Comparison of ENCODE assay signal across 1 cellular context in the genomic region with DNA sequence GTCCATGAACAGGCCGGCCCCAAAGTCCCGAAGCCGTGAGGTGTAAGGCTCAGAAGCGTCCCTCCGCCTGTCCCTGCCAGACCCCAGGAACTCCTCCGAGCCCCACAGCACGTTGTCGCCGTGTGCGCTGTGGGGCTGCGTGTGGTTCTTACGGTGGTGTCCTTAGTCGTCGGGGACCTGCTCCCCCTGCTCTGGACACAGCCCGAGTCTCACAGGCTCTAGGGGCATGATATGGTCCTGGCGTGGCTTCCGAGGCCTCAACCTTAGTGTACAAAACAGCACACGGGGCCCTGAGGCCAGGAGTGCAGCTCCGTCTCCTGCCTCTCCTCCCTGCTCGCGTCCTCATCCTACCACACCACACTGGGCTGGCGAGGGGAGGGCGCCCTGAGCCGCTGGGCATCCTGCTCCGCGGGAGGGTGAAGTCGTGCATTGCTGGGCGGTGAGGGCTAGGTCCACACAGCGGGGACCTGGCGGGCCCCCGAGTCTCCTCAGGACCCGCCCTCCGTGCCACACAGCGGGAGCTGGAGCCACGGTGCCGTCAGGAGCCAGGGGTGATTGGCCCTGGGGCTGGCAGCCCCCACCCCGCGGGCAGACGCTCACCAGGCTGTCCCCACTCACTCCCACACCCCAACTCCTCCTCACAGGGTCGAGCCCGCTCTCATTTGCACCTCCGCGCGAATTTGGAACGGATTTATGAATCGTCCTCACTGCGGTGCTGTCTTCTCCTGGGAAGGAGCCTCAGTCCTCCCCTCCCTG.
TF ChIP-seq lines count a peak whose summit lies in the region.

No MANE protein-coding gene starts in this region.

TF ChIP-seq in HepG2, 621 proteins besides CTCF, POLR2A, EP300 and RAD21 (continued from another document and continues in another):
- TF ChIP-seq ZFY (CRISPR knock-in tag; IDR thresholded peaks at IDR 0.05), result peak; percentile 8; the same call in 1 of the 2 replicates
- 0 out of 2 replicates have a peak, but pooled peaks have one; percentile 4 for TF ChIP-seq MIXL1 (CRISPR knock-in tag; IDR thresholded peaks at IDR 0.05)
- 0 out of 2 replicates have a peak, but pooled peaks have one; percentile 18 for TF ChIP-seq ESRRA (CRISPR knock-in tag; IDR thresholded peaks at IDR 0.05; ENCODE audit: low read depth)
- TF ChIP-seq, protein P1, sequence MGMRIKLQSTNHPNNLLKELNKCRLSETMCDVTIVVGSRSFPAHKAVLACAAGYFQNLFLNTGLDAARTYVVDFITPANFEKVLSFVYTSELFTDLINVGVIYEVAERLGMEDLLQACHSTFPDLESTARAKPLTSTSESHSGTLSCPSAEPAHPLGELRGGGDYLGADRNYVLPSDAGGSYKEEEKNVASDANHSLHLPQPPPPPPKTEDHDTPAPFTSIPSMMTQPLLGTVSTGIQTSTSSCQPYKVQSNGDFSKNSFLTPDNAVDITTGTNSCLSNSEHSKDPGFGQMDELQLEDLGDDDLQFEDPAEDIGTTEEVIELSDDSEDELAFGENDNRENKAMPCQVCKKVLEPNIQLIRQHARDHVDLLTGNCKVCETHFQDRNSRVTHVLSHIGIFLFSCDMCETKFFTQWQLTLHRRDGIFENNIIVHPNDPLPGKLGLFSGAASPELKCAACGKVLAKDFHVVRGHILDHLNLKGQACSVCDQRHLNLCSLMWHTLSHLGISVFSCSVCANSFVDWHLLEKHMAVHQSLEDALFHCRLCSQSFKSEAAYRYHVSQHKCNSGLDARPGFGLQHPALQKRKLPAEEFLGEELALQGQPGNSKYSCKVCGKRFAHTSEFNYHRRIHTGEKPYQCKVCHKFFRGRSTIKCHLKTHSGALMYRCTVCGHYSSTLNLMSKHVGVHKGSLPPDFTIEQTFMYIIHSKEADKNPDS (CRISPR knock-in tag; IDR thresholded peaks at IDR 0.05), result peak; percentile 21; the same call in 1 of the 2 replicates
- 0 out of 2 replicates have a peak, but pooled peaks have one; percentile 21 for TF ChIP-seq ZNF335 (CRISPR knock-in tag; IDR thresholded peaks at IDR 0.05)
- TF ChIP-seq TEAD3 (CRISPR knock-in tag; optimal IDR thresholded peaks at IDR 0.05; ENCODE audit: borderline replicate concordance), result peak; percentile 21
- no peak for TF ChIP-seq U2AF2 (IDR thresholded peaks at IDR 0.05; ENCODE audit: low read depth, low read length)
- peak; percentile 91; the same call in 1 of the 2 replicates for TF ChIP-seq ZNF274 (CRISPR knock-in tag; IDR thresholded peaks at IDR 0.05)
- TF ChIP-seq ZNF788 (CRISPR knock-in tag; IDR thresholded peaks at IDR 0.05; ENCODE audit: borderline replicate concordance), result peak; percentile 54; the same call in 1 of the 2 replicates
- peak; percentile 57; the same call in 1 of the 2 replicates for TF ChIP-seq ZNF749 (CRISPR knock-in tag; IDR thresholded peaks at IDR 0.05; ENCODE audit: borderline replicate concordance)
- TF ChIP-seq, protein P2, sequence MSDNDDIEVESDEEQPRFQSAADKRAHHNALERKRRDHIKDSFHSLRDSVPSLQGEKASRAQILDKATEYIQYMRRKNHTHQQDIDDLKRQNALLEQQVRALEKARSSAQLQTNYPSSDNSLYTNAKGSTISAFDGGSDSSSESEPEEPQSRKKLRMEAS (IDR thresholded peaks at IDR 0.05), result peak; percentile 36; the same call in 1 of the 2 replicates
- TF ChIP-seq, protein P3, sequence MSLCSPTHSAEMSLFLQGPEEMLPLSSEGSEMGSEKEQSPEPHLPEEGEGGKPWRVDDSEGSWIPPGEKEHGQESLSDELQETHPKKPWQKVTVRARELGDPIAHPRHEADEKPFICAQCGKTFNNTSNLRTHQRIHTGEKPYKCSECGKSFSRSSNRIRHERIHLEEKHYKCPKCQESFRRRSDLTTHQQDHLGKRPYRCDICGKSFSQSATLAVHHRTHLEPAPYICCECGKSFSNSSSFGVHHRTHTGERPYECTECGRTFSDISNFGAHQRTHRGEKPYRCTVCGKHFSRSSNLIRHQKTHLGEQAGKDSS (CRISPR knock-in tag; IDR thresholded peaks at IDR 0.05; ENCODE audit: borderline replicate concordance, low read depth), result peak; percentile 25; the same call in 1 of the 2 replicates
- TF ChIP-seq ZNF598 (CRISPR knock-in tag; IDR thresholded peaks at IDR 0.05; ENCODE audit: borderline replicate concordance), result peak; percentile 67; the same call in 1 of the 2 replicates
- TF ChIP-seq, protein P4, sequence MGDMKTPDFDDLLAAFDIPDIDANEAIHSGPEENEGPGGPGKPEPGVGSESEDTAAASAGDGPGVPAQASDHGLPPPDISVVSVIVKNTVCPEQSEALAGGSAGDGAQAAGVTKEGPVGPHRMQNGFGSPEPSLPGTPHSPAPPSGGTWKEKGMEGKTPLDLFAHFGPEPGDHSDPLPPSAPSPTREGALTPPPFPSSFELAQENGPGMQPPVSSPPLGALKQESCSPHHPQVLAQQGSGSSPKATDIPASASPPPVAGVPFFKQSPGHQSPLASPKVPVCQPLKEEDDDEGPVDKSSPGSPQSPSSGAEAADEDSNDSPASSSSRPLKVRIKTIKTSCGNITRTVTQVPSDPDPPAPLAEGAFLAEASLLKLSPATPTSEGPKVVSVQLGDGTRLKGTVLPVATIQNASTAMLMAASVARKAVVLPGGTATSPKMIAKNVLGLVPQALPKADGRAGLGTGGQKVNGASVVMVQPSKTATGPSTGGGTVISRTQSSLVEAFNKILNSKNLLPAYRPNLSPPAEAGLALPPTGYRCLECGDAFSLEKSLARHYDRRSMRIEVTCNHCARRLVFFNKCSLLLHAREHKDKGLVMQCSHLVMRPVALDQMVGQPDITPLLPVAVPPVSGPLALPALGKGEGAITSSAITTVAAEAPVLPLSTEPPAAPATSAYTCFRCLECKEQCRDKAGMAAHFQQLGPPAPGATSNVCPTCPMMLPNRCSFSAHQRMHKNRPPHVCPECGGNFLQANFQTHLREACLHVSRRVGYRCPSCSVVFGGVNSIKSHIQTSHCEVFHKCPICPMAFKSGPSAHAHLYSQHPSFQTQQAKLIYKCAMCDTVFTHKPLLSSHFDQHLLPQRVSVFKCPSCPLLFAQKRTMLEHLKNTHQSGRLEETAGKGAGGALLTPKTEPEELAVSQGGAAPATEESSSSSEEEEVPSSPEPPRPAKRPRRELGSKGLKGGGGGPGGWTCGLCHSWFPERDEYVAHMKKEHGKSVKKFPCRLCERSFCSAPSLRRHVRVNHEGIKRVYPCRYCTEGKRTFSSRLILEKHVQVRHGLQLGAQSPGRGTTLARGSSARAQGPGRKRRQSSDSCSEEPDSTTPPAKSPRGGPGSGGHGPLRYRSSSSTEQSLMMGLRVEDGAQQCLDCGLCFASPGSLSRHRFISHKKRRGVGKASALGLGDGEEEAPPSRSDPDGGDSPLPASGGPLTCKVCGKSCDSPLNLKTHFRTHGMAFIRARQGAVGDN (CRISPR knock-in tag; IDR thresholded peaks at IDR 0.05), result peak; percentile 49
- TF ChIP-seq MTA1 (CRISPR knock-in tag; IDR thresholded peaks at IDR 0.05; ENCODE audit: borderline replicate concordance), result peak; percentile 82; the same call in 1 of the 2 replicates
- TF ChIP-seq RXRA (CRISPR knock-in tag; IDR thresholded peaks at IDR 0.05), result peak; percentile 34; the same call in 1 of the 2 replicates
- TF ChIP-seq FOXA3 (CRISPR knock-in tag; IDR thresholded peaks at IDR 0.05), result peak; percentile 15; the same call in 1 of the 2 replicates
- TF ChIP-seq, protein P5, sequence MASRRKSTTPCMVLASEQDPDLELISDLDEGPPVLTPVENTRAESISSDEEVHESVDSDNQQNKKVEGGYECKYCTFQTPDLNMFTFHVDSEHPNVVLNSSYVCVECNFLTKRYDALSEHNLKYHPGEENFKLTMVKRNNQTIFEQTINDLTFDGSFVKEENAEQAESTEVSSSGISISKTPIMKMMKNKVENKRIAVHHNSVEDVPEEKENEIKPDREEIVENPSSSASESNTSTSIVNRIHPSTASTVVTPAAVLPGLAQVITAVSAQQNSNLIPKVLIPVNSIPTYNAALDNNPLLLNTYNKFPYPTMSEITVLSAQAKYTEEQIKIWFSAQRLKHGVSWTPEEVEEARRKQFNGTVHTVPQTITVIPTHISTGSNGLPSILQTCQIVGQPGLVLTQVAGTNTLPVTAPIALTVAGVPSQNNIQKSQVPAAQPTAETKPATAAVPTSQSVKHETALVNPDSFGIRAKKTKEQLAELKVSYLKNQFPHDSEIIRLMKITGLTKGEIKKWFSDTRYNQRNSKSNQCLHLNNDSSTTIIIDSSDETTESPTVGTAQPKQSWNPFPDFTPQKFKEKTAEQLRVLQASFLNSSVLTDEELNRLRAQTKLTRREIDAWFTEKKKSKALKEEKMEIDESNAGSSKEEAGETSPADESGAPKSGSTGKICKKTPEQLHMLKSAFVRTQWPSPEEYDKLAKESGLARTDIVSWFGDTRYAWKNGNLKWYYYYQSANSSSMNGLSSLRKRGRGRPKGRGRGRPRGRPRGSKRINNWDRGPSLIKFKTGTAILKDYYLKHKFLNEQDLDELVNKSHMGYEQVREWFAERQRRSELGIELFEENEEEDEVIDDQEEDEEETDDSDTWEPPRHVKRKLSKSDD (CRISPR knock-in tag; IDR thresholded peaks at IDR 0.05; ENCODE audit: low read depth), result peak; percentile 59; the same call in 1 of the 2 replicates
- no peak for TF ChIP-seq ZNF282 (IDR thresholded peaks at IDR 0.05; ENCODE audit: partially characterized antibody)
- peak; percentile 44 for TF ChIP-seq TAF1 (CRISPR knock-in tag; IDR thresholded peaks at IDR 0.05)
- no peak for TF ChIP-seq ZBTB20 (CRISPR knock-in tag; IDR thresholded peaks at IDR 0.05; ENCODE audit: borderline replicate concordance, low read depth)
- 0 out of 2 replicates have a peak, but pooled peaks have one; percentile 35 for TF ChIP-seq GTF3A (CRISPR knock-in tag; conservative IDR thresholded peaks at IDR 0.05)
- TF ChIP-seq MAFK (conservative IDR thresholded peaks at IDR 0.05 in 1 of 2, IDR thresholded peaks at IDR 0.05 in 1 of 2; ENCODE audit: low read length in 2 of 2), result no peak
- TF ChIP-seq ISX (CRISPR knock-in tag; conservative IDR thresholded peaks at IDR 0.05), result no peak
- TF ChIP-seq CENPT (CRISPR knock-in tag; IDR thresholded peaks at IDR 0.05; ENCODE audit: low read depth), result peak; percentile 27; the same call in 1 of the 2 replicates
- TF ChIP-seq, protein P6, sequence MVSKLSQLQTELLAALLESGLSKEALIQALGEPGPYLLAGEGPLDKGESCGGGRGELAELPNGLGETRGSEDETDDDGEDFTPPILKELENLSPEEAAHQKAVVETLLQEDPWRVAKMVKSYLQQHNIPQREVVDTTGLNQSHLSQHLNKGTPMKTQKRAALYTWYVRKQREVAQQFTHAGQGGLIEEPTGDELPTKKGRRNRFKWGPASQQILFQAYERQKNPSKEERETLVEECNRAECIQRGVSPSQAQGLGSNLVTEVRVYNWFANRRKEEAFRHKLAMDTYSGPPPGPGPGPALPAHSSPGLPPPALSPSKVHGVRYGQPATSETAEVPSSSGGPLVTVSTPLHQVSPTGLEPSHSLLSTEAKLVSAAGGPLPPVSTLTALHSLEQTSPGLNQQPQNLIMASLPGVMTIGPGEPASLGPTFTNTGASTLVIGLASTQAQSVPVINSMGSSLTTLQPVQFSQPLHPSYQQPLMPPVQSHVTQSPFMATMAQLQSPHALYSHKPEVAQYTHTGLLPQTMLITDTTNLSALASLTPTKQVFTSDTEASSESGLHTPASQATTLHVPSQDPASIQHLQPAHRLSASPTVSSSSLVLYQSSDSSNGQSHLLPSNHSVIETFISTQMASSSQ (IDR thresholded peaks at IDR 0.05; ENCODE audit: low read depth), result no peak
- TF ChIP-seq, protein P6 (CRISPR knock-in tag; IDR thresholded peaks at IDR 0.05; ENCODE audit: borderline replicate concordance), result 0 out of 2 replicates have a peak, but pooled peaks have one; percentile 42
- TF ChIP-seq, protein P7, sequence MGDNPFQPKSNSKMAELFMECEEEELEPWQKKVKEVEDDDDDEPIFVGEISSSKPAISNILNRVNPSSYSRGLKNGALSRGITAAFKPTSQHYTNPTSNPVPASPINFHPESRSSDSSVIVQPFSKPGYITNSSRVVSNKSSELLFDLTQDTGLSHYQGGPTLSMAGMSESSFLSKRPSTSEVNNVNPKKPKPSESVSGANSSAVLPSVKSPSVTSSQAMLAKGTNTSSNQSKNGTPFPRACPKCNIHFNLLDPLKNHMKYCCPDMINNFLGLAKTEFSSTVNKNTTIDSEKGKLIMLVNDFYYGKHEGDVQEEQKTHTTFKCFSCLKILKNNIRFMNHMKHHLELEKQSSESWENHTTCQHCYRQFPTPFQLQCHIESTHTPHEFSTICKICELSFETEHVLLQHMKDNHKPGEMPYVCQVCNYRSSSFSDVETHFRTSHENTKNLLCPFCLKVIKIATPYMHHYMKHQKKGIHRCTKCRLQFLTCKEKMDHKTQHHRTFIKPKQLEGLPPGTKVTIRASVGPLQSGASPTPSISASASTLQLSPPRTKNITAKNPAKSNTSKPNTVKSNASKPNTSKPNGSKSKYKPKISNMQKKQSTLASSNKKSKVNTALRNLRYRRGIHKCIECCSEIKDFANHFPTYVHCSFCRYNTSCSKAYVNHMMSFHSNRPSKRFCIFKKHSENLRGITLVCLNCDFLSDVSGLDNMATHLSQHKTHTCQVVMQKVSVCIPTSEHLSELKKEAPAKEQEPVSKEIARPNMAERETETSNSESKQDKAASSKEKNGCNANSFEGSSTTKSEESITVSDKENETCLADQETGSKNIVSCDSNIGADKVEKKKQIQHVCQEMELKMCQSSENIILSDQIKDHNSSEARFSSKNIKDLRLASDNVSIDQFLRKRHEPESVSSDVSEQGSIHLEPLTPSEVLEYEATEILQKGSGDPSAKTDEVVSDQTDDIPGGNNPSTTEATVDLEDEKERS (CRISPR knock-in tag; IDR thresholded peaks at IDR 0.05), result peak; percentile 2; the same call in 1 of the 2 replicates
- TF ChIP-seq ZNF138 (CRISPR knock-in tag; IDR thresholded peaks at IDR 0.05; ENCODE audit: low read depth), result peak; percentile 42; the same call in 1 of the 2 replicates
- TF ChIP-seq HDAC1 (CRISPR knock-in tag; IDR thresholded peaks at IDR 0.05), result no peak
